In genomic region chr2:23721454-23721826, GRCh38 we compare ENCODE assay signal across 20 cellular contexts.
A peak's percentile ranks its signal among the peaks of the same experiment; 100 is the strongest.
DNase-seq lines count a peak whose midpoint lies in the region; ATAC-seq and TF ChIP-seq lines count a peak whose summit lies in the region.
"Had no signal": no experiment of that assay in that cellular context is flagged by ENCODE, and none has a peak within 500 bp of the region (broad histone marks: within the 10 kb centered on the region; RNA-seq: fewer than 3 reads in every experiment).

No MANE protein-coding gene starts in this region.

- POLR2A ChIA-PET in MCF 10A (lab: Yijun Ruan, JAX): interaction anchor here (1.4 kb wide), 1 partner anchor 27 kb away, joined by 3 read pairs; no protein-coding TSS in a partner anchor

- no peak for TF ChIP-seq CTCF in MCF 10A (IDR thresholded peaks at IDR 0.05; ENCODE audit: unreplicated experiment)
- TF ChIP-seq CTCF in breast epithelium (IDR thresholded peaks at IDR 0.05): no peak
- no peak for TF ChIP-seq CTCF in esophagus squamous epithelium (IDR thresholded peaks at IDR 0.05)

- peaks cover 21% of the 10 kb centered on the region for H3K9me3 Mint-ChIP-seq in MCF 10A (ENCODE audit: unreplicated experiment)
- peaks cover 27% of the 10 kb centered on the region for H3K9me3 Mint-ChIP-seq in dendritic cell treated with granulocyte-macrophage colony-stimulating factor and Interleukin-4, amounts not matched to agents 40 ng/mL and 50 ng/mL, for 4 days

- peaks cover 6% of the 10 kb centered on the region for H3K36me3 Mint-ChIP-seq in MCF 10A (ENCODE audit: insufficient read depth, unreplicated experiment)
- H3K36me3 Mint-ChIP-seq in dendritic cell treated with granulocyte-macrophage colony-stimulating factor and Interleukin-4, amounts not matched to agents 40 ng/mL and 50 ng/mL, for 4 days (ENCODE audit: low read depth): peaks cover 99% of the 10 kb centered on the region

- H3K27ac ChIP-seq in breast epithelium: no peak overlapping the region
- no peak overlapping the region for H3K27ac ChIP-seq in neuronal stem cell (replicated peaks; ENCODE audit: low read length)
- H3K27ac ChIP-seq in esophagus squamous epithelium: no peak overlapping the region
- H3K27ac ChIP-seq: 22Rv1, A549, C4-2B, HL-60 had no signal

- H3K27me3 ChIP-seq in breast epithelium: no peaks in the 10 kb centered on the region
- no peaks in the 10 kb centered on the region for H3K27me3 ChIP-seq in neuronal stem cell (ENCODE audit: control insufficient read depth in 3 of 3, insufficient read depth in 3 of 3, low read depth in 1 of 3, low read length in 3 of 3)
- no peaks in the 10 kb centered on the region for H3K27me3 ChIP-seq in esophagus squamous epithelium

- H3K23ac ChIP-seq in neuronal stem cell (ENCODE audit: low read depth, low read length, poor library complexity): peak overlapping the region; percentile 53

- H3K4me3 ChIP-seq in breast epithelium (no peak overlapping the region), neuronal stem cell (ENCODE audit: low read length in 2 of 2) (peak overlapping the region in 1 of 2 donors; percentile 13), esophagus squamous epithelium (no peak overlapping the region)
- H3K4me3 ChIP-seq: A549 had no signal

- CTCF ChIA-PET in MCF 10A (lab: Yijun Ruan, JAX): interaction anchor here (0.8 kb wide), 1 partner anchor 17 kb away, joined by 3 read pairs; no protein-coding TSS in a partner anchor

- H3K4me1 ChIP-seq in breast epithelium (no peaks in the 10 kb centered on the region), neuronal stem cell (ENCODE audit: control insufficient read depth in 2 of 2, insufficient read depth in 1 of 2, low read depth in 1 of 2, low read length in 2 of 2) (no peaks in the 10 kb centered on the region), esophagus squamous epithelium (peaks cover 0 to 24% (median 3%) of the 10 kb centered on the region in 3 donors)
- H3K4me1 ChIP-seq: A549 had no signal

- H3K27me3 Mint-ChIP-seq in MCF 10A (ENCODE audit: insufficient read depth, unreplicated experiment): no peaks in the 10 kb centered on the region
- no peaks in the 10 kb centered on the region for H3K27me3 Mint-ChIP-seq in dendritic cell treated with granulocyte-macrophage colony-stimulating factor and Interleukin-4, amounts not matched to agents 40 ng/mL and 50 ng/mL, for 4 days
- H3K27me3 Mint-ChIP-seq: CD4-positive, alpha-beta T cell had no signal

- H2BK12ac ChIP-seq in neuronal stem cell (ENCODE audit: low read length): no peak overlapping the region

- H3K27ac Mint-ChIP-seq in MCF 10A (ENCODE audit: low read depth, unreplicated experiment): peak overlapping the region; percentile 66
- H3K27ac Mint-ChIP-seq in dendritic cell treated with granulocyte-macrophage colony-stimulating factor and Interleukin-4, amounts not matched to agents 40 ng/mL and 50 ng/mL, for 4 days: peak overlapping the region; percentile 23
- H3K27ac Mint-ChIP-seq: CD4-positive, alpha-beta T cell; HFFc6 had no signal

- BruUV-seq in MCF 10A (replicated peaks; lab: Mats Ljungman, UMichigan): no TSS peak

- H3K36me3 ChIP-seq in breast epithelium: no peaks in the 10 kb centered on the region
- H3K36me3 ChIP-seq in neuronal stem cell (replicated peaks in 1 of 2; ENCODE audit: control insufficient read depth in 2 of 2, insufficient read depth in 2 of 2, low read length in 2 of 2): peaks cover 5 to 13% of the 10 kb centered on the region in 2 donors
- peaks cover 0 to 45% (median 0%) of the 10 kb centered on the region in 3 donors for H3K36me3 ChIP-seq in esophagus squamous epithelium

- no peak overlapping the region for H3K4me3 Mint-ChIP-seq in MCF 10A (ENCODE audit: unreplicated experiment)
- H3K4me3 Mint-ChIP-seq in dendritic cell treated with granulocyte-macrophage colony-stimulating factor and Interleukin-4, amounts not matched to agents 40 ng/mL and 50 ng/mL, for 4 days: no peak overlapping the region
- H3K4me3 Mint-ChIP-seq: CD4-positive, alpha-beta T cell; HFFc6 had no signal

- H2BK120ac ChIP-seq in neuronal stem cell (ENCODE audit: low read depth, low read length): no peak overlapping the region

- no peak overlapping the region for H2BK5ac ChIP-seq in neuronal stem cell (ENCODE audit: low read length)

- no peak overlapping the region for H2AFZ ChIP-seq in neuronal stem cell (ENCODE audit: low read length)

- peak overlapping the region; percentile 35 for H3K18ac ChIP-seq in neuronal stem cell (ENCODE audit: low read length)

- no peak overlapping the region for H3K4me2 ChIP-seq in neuronal stem cell (ENCODE audit: insufficient read depth, low read length, poor library complexity, severe bottlenecking)
- H3K4me2 ChIP-seq: A549 had no signal

- no peak overlapping the region for H4K8ac ChIP-seq in neuronal stem cell (ENCODE audit: low read depth, low read length)

- peaks cover 24% of the 10 kb centered on the region for H3K4me1 Mint-ChIP-seq in MCF 10A (ENCODE audit: insufficient read depth, unreplicated experiment)
- H3K4me1 Mint-ChIP-seq in dendritic cell treated with granulocyte-macrophage colony-stimulating factor and Interleukin-4, amounts not matched to agents 40 ng/mL and 50 ng/mL, for 4 days (ENCODE audit: low read depth): peaks cover 48% of the 10 kb centered on the region

- intact Hi-C loops in MCF 10A (cut with micrococcal nuclease): no loop called here
- intact Hi-C loops in breast epithelium (cut with DNase I; ENCODE audit: low total_unique reads): no loop called here
- intact Hi-C loops in dendritic cell treated with granulocyte-macrophage colony-stimulating factor and Interleukin-4, amounts not matched to agents 40 ng/mL and 50 ng/mL, for 4 days (cut with micrococcal nuclease): no loop called here
- intact Hi-C loops in esophagus squamous epithelium (cut with DNase I): no loop called here

- no peaks in the 10 kb centered on the region for H3K79me1 ChIP-seq in neuronal stem cell (ENCODE audit: low read depth, low read length)

- H4K91ac ChIP-seq in neuronal stem cell (ENCODE audit: low read depth, low read length, poor library complexity): peak overlapping the region; percentile 17

- H3K9me3 ChIP-seq in breast epithelium (peaks cover 4 to 15% of the 10 kb centered on the region in 2 donors), neuronal stem cell (replicated peaks in 1 of 2; ENCODE audit: control insufficient read depth in 2 of 2, insufficient read depth in 1 of 2, low read depth in 1 of 2, low read length in 2 of 2) (peaks cover 10 to 28% of the 10 kb centered on the region in 2 donors), esophagus squamous epithelium (peaks cover 0 to 15% (median 0%) of the 10 kb centered on the region in 3 donors)

- H2AK5ac ChIP-seq in neuronal stem cell (ENCODE audit: low read depth, low read length): no peak overlapping the region

- no CpG with 5 or more reads among the region's 2 CpGs for WGBS in neuronal stem cell (ENCODE audit: extremely low coverage in 2 of 2, insufficient read length in 2 of 2, insufficient replicate concordance in 1 of 2), 2 donors
- 92% methylated on average over 2 of the region's 2 CpGs; no CpG with 5 or more reads in 1 of the 2 donors for WGBS in esophagus squamous epithelium, 2 donors

- DNase-seq in MCF 10A (ENCODE audit: unreplicated experiment) (no peak), breast epithelium (ENCODE audit: low spot score in 2 of 2) (no peak), LHCN-M2 (ENCODE audit: low read depth) (peak; percentile 13), neuronal stem cell (ENCODE audit: low spot score) (no peak), esophagus squamous epithelium (lab: John Stamatoyannopoulos, UW) (no peak), OCI-M2 (lab: John Stamatoyannopoulos, UW; ENCODE audit: unreplicated experiment) (no peak)
- DNase-seq: AML-193; CD4-positive, alpha-beta T cell; DMS79 treated with DMSO at 0.1 percent for 48 hours; GF-D8; GOT3; H7; HFFc6 had no signal

- no peak overlapping the region for H3K4ac ChIP-seq in neuronal stem cell (ENCODE audit: low read length)

- TF ChIP-seq POLR2A in breast epithelium (IDR thresholded peaks at IDR 0.05) (no peak), esophagus squamous epithelium (IDR thresholded peaks at IDR 0.05) (no peak)

- no peak overlapping the region for H3K9ac ChIP-seq in neuronal stem cell (ENCODE audit: low read depth, low read length, poor library complexity)

- no peak overlapping the region for H2BK15ac ChIP-seq in neuronal stem cell (ENCODE audit: low read length)

- ATAC-seq in GM18520 (IDR thresholded peaks at IDR 0.05; ENCODE audit: unreplicated experiment): no peak
- ATAC-seq: A549, HCT116 had no signal

- H3K14ac ChIP-seq in neuronal stem cell (ENCODE audit: low read length): no peak overlapping the region
